18 cellular contexts compared by ENCODE assay signal in genomic region chr15:26200427-26200826, GRCh38.
"Had no signal": no experiment of that assay in that cellular context is flagged by ENCODE, and none has a peak within 500 bp of the region (broad histone marks: within the 10 kb centered on the region; RNA-seq: fewer than 3 reads in every experiment).

No MANE protein-coding gene starts in this region.

- H3K36me3 ChIP-seq: SJSA1 had no signal

- H3K9me3 ChIP-seq: SJSA1 had no signal

- H3K27me3 ChIP-seq: SJSA1 had no signal

- H3K4me1 ChIP-seq: SJSA1 had no signal

- DNase-seq: KBM-7, MV-4-11, NCI-H1048, NCI-H1105, NCI-H1417, NCI-H1436 treated with DMSO at 0.1 percent for 48 hours, NCI-H1694, NCI-H187 treated with DMSO at 0.1 percent for 48 hours, NCI-H2029 treated with DMSO at 0.1 percent for 48 hours, NCI-H2171 treated with DMSO at 0.1 percent for 48 hours, NCI-H524 treated with DMSO at 0.1 percent for 48 hours, NCI-H69, NCI-H774, Right ventricle myocardium superior, RPMI8226, SIG-M5 had no signal

- H3K4me3 ChIP-seq: SJSA1, SK-N-MC had no signal

- H3K27ac ChIP-seq: SJSA1, SK-N-MC had no signal
